Comparison of ENCODE assay signal across 1 cellular context in genomic region chr4:84879651-84880200, GRCh38.
TF ChIP-seq lines count a peak whose summit lies in the region.

No MANE protein-coding gene starts in this region.

TF ChIP-seq in GM23338, 12 proteins besides CTCF, POLR2A, EP300 and RAD21:
- no peak for TF ChIP-seq REST (IDR thresholded peaks at IDR 0.05; ENCODE audit: unreplicated experiment)
- no peak for TF ChIP-seq JUNB (IDR thresholded peaks at IDR 0.05; ENCODE audit: unreplicated experiment)
- TF ChIP-seq CREB1 (CRISPR knock-in tag; IDR thresholded peaks at IDR 0.05; ENCODE audit: low read depth), result no peak
- no peak for TF ChIP-seq STAT1 (IDR thresholded peaks at IDR 0.05; ENCODE audit: unreplicated experiment)
- TF ChIP-seq ETS1 (IDR thresholded peaks at IDR 0.05), result no peak
- no peak for TF ChIP-seq ZNF114 (CRISPR knock-in tag; IDR thresholded peaks at IDR 0.05)
- TF ChIP-seq ZNF462 (CRISPR knock-in tag; IDR thresholded peaks at IDR 0.05), result no peak
- no peak for TF ChIP-seq POLR2AphosphoS5 (IDR thresholded peaks at IDR 0.05; ENCODE audit: low read depth)
- no peak for TF ChIP-seq EZH2 (IDR thresholded peaks at IDR 0.05; ENCODE audit: low read depth, unreplicated experiment)
- TF ChIP-seq NANOG (IDR thresholded peaks at IDR 0.05; ENCODE audit: borderline replicate concordance), result no peak
- no peak for TF ChIP-seq EZH2phosphoT487 (IDR thresholded peaks at IDR 0.05; ENCODE audit: unreplicated experiment)
- TF ChIP-seq ZNF331 (CRISPR knock-in tag; IDR thresholded peaks at IDR 0.05; ENCODE audit: low read depth), result no peak
